Comparison of ENCODE assay signal across 21 cellular contexts in the genomic region with DNA sequence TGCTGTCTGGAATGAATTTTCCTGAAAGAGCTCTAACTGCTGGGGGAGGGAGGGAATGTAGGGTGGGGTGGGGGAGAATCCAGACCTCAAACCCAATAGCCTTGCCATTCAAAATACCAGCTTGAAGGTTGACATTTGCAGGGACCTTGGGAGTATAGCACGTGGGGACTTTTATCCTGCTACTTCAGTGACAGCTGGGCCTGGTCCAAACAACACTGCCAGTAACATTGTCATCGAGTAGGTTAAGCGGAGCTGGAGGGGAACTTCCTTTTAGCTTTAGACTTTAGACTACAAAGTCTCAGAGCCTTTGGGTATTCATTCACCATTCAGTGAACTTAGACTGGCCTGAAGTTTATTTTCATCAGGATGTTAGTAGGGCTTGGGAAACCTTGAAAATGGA.
"Had no signal": no experiment of that assay in that cellular context is flagged by ENCODE, and none has a peak within 500 bp of the region (broad histone marks: within the 10 kb centered on the region; RNA-seq: fewer than 3 reads in every experiment).

No MANE protein-coding gene starts in this region.

- H3K27me3 Mint-ChIP-seq: activated CD8-positive, alpha-beta T cell treated with anti-CD3 and anti-CD28 coated beads for 36 hours; activated naive CD4-positive, alpha-beta T cell treated with anti-CD3 and anti-CD28 coated beads, Interleukin-2, amount 50 U/mL, for 24 hours; central memory CD8-positive, alpha-beta T cell had no signal

- H3K4me3 Mint-ChIP-seq: activated CD8-positive, alpha-beta T cell treated with anti-CD3 and anti-CD28 coated beads for 36 hours; activated naive CD4-positive, alpha-beta T cell treated with anti-CD3 and anti-CD28 coated beads, Interleukin-2, amount 50 U/mL, for 24 hours; activated T-cell treated with anti-CD3 and anti-CD28 coated beads, Interleukin-2, amount 50 U/mL, for 4 hours; central memory CD8-positive, alpha-beta T cell; endodermal cell; natural killer cell; stimulated activated naive B cell treated with anti-CD40 and anti-IgM and Interleukin-4, amounts not matched to agents 10 μg/mL and 1 μg/mL and 100 μg/mL, for 72 hours had no signal

- H3K27me3 ChIP-seq: tibial nerve had no signal

- H3K4me1 ChIP-seq: tibial nerve had no signal

- H3K36me3 ChIP-seq: tibial nerve, WERI-Rb-1 had no signal

- H3K4me3 ChIP-seq: skin epidermis, tibial nerve had no signal

- ATAC-seq: activated CD8-positive, alpha-beta T cell treated with anti-CD3 and anti-CD28 coated beads for 36 hours; activated T-cell treated with anti-CD3 and anti-CD28 coated beads, Interleukin-2, amount 50 U/mL, for 4 hours; natural killer cell; SK-N-SH treated with all-trans-retinoic acid at 6 μM for 48 hours; stimulated activated naive B cell treated with anti-CD40 and anti-IgM and Interleukin-4, amounts not matched to agents 10 μg/mL and 1 μg/mL and 100 μg/mL, for 72 hours had no signal

- H3K27ac ChIP-seq: skin epidermis, tibial nerve, WERI-Rb-1 had no signal

- H3K9me3 ChIP-seq: tibial nerve had no signal

- H3K36me3 Mint-ChIP-seq: activated naive CD4-positive, alpha-beta T cell treated with anti-CD3 and anti-CD28 coated beads, Interleukin-2, amount 50 U/mL, for 24 hours; natural killer cell; stimulated activated naive B cell treated with anti-CD40 and anti-IgM and Interleukin-4, amounts not matched to agents 10 μg/mL and 1 μg/mL and 100 μg/mL, for 72 hours had no signal

- H3K4me1 Mint-ChIP-seq: activated naive CD4-positive, alpha-beta T cell treated with anti-CD3 and anti-CD28 coated beads, Interleukin-2, amount 50 U/mL, for 24 hours; central memory CD8-positive, alpha-beta T cell; natural killer cell; stimulated activated naive B cell treated with anti-CD40 and anti-IgM and Interleukin-4, amounts not matched to agents 10 μg/mL and 1 μg/mL and 100 μg/mL, for 72 hours had no signal

- DNase-seq: activated CD8-positive, alpha-beta T cell treated with anti-CD3 and anti-CD28 coated beads for 36 hours; activated effector memory CD4-positive, alpha-beta T cell treated with Interleukin-2 at 50 U/mL for 16 hours; activated T-cell treated with anti-CD3 and anti-CD28 coated beads, Interleukin-2, amount 50 U/mL, for 4 hours; amniotic stem cell; cortex of kidney; endodermal cell; hypothalamus; kidney glomerular epithelial cell; natural killer cell; nucleus accumbens; stimulated activated CD4-positive, alpha-beta T cell treated with anti-CD3 and anti-CD28 coated beads, Interleukin-15, amount 100 ng/mL, for 24 hours; stimulated activated CD4-positive, alpha-beta T cell treated with anti-CD3 and anti-CD28 coated beads, Interleukin-4, amount 100 ng/mL, for 1 hour; stimulated activated naive B cell treated with anti-CD40 and anti-IgM and Interleukin-4, amounts not matched to agents 10 μg/mL and 1 μg/mL and 100 μg/mL, for 72 hours; T-helper 1 cell; T1000; WERI-Rb-1 had no signal

- H3K9me3 Mint-ChIP-seq: activated CD8-positive, alpha-beta T cell treated with anti-CD3 and anti-CD28 coated beads for 36 hours; activated T-cell treated with anti-CD3 and anti-CD28 coated beads, Interleukin-2, amount 50 U/mL, for 4 hours; endodermal cell; natural killer cell had no signal

- H3K27ac Mint-ChIP-seq: activated CD8-positive, alpha-beta T cell treated with anti-CD3 and anti-CD28 coated beads for 36 hours; activated naive CD4-positive, alpha-beta T cell treated with anti-CD3 and anti-CD28 coated beads, Interleukin-2, amount 50 U/mL, for 24 hours; endodermal cell; natural killer cell; stimulated activated naive B cell treated with anti-CD40 and anti-IgM and Interleukin-4, amounts not matched to agents 10 μg/mL and 1 μg/mL and 100 μg/mL, for 72 hours had no signal
